Comparison of ENCODE assay signal across 8 cellular contexts in genomic region chr17:27293359-27293897, GRCh38. TPM values are rescaled to one million over a fixed set of nuclear protein-coding genes. Genes with fewer than 3 reads are reported as not detected.
DNase-seq lines count a peak whose midpoint lies in the region; ATAC-seq and TF ChIP-seq lines count a peak whose summit lies in the region.

No MANE protein-coding gene starts in this region.

- TF ChIP-seq CTCF in RWPE2 (IDR thresholded peaks at IDR 0.05; ENCODE audit: poor library complexity, severe bottlenecking) (no peak), colonic mucosa (IDR thresholded peaks at IDR 0.05) (no peak), neural progenitor cell (IDR thresholded peaks at IDR 0.05) (no peak)

- ATAC-seq in RWPE2 (ENCODE audit: low read depth): no peak
- no peak for ATAC-seq in HG03457 (IDR thresholded peaks at IDR 0.05; ENCODE audit: unreplicated experiment)

- peak overlapping the region; percentile 89 for H3K27ac Mint-ChIP-seq in neural progenitor cell

- H3K36me3 ChIP-seq in RWPE2 (ENCODE audit: low read depth) (peaks cover 12% of the 10 kb centered on the region), colonic mucosa (no peaks in the 10 kb centered on the region), neural progenitor cell (peaks cover 5% of the 10 kb centered on the region)

- peak overlapping the region; percentile 72 to 98 for H3K9ac ChIP-seq in colonic mucosa (ENCODE audit: low read depth in 2 of 2, low read length in 2 of 2)
- H3K9ac ChIP-seq in neural progenitor cell: no peak overlapping the region

- H3K4me2 ChIP-seq in neural progenitor cell: peak overlapping the region; percentile 95

- H3K27ac ChIP-seq in RWPE2 (ENCODE audit: poor library complexity, severe bottlenecking) (peak overlapping the region; percentile 78), colonic mucosa (peak overlapping the region; percentile 99), neural progenitor cell (peak overlapping the region; percentile 35)

- peaks cover 43% of the 10 kb centered on the region for H3K79me2 ChIP-seq in neural progenitor cell (ENCODE audit: low read depth)

- peaks cover 40% of the 10 kb centered on the region for H4K20me1 ChIP-seq in neural progenitor cell (ENCODE audit: low read depth)

- H3F3A ChIP-seq in neural progenitor cell (ENCODE audit: low read depth): peaks cover 14% of the 10 kb centered on the region

- peaks cover 7% of the 10 kb centered on the region for H3K36me3 Mint-ChIP-seq in neural progenitor cell

- in situ Hi-C loops in G401 (cut with HindIII; ENCODE audit: low sequenced_read_pairs): no loop called here

- peak overlapping the region; percentile 100 for H3K4me3 Mint-ChIP-seq in neural progenitor cell

- H3K27me3 ChIP-seq in RWPE2 (ENCODE audit: insufficient read depth, poor library complexity, severe bottlenecking): no peaks in the 10 kb centered on the region
- no peaks in the 10 kb centered on the region for H3K27me3 ChIP-seq in colonic mucosa
- no peaks in the 10 kb centered on the region for H3K27me3 ChIP-seq in neural progenitor cell

- peaks cover 30% of the 10 kb centered on the region for H3K4me1 Mint-ChIP-seq in neural progenitor cell

- no peaks in the 10 kb centered on the region for H3K9me3 Mint-ChIP-seq in neural progenitor cell

- H3K27me3 Mint-ChIP-seq in neural progenitor cell (ENCODE audit: insufficient read depth, low read depth): no peaks in the 10 kb centered on the region

- peak; percentile 8 for DNase-seq in G401 (ENCODE audit: low spot score)
- no peak for DNase-seq in RWPE2 (ENCODE audit: low spot score)
- DNase-seq in colonic mucosa: peak; percentile 39
- peak; percentile 16 for DNase-seq in neural progenitor cell (ENCODE audit: low spot score)
- DNase-seq in NK-92 treated with Interleukin-12 subunit alpha and Interleukin-12 subunit beta, amount 100 ng/mL, for 24 hours (lab: John Stamatoyannopoulos, UW): no peak
- no peak for DNase-seq in dermis blood vessel endothelial cell
- no peak for DNase-seq in NCI-H774 (lab: John Stamatoyannopoulos, UW)

- no peaks in the 10 kb centered on the region for H3K9me3 ChIP-seq in RWPE2 (ENCODE audit: severe bottlenecking)
- no peaks in the 10 kb centered on the region for H3K9me3 ChIP-seq in colonic mucosa
- no peaks in the 10 kb centered on the region for H3K9me3 ChIP-seq in neural progenitor cell (ENCODE audit: low read depth)

- H3K4me1 ChIP-seq in RWPE2 (ENCODE audit: insufficient read depth, poor library complexity, severe bottlenecking): peaks cover 16% of the 10 kb centered on the region
- peaks cover 9% of the 10 kb centered on the region for H3K4me1 ChIP-seq in colonic mucosa
- peaks cover 18% of the 10 kb centered on the region for H3K4me1 ChIP-seq in neural progenitor cell

- intact Hi-C loops in colonic mucosa (cut with DNase I): loop anchor here (5.0 kb wide), 1 partner anchor 46 kb away; no protein-coding TSS in a partner anchor

- peak overlapping the region; percentile 52 for H2AFZ ChIP-seq in neural progenitor cell (replicated peaks)

- H3K4me3 ChIP-seq in RWPE2 (ENCODE audit: severe bottlenecking) (peak overlapping the region; percentile 72), colonic mucosa (peak overlapping the region; percentile 78), neural progenitor cell (peak overlapping the region; percentile 89)

RNA-seq across cellular contexts. Expression of gene WSB1, which starts 0.5 kb away (rescaled TPM):
- total RNA-seq in G401 (2014; rRNA removed; shearing (Covaris generic)): 72.2 and 88.3 TPM in 2 replicates
- total RNA-seq in colonic mucosa (100 to 1,000 TPM in 1 of 2 donors, 10 to 100 TPM in 1; 94.2 to 150 TPM), neural progenitor cell (ENCODE audit: low replicate concordance) (396 and 521 TPM in 2 replicates), dermis blood vessel endothelial cell (783 and 844 TPM in 2 replicates)

Comparison
In these comparisons a context has a peak if more than half of its experiments do, and no peak if none do; other contexts are left out.
1. DNase-seq: peak in G401 (single experiment), colonic mucosa (single experiment) and neural progenitor cell (single experiment); none in RWPE2 (single experiment), NK-92 treated with Interleukin-12 subunit alpha and Interleukin-12 subunit beta, amount 100 ng/mL, for 24 hours (single experiment), dermis blood vessel endothelial cell (single experiment) and NCI-H774 (single experiment).
2. H3K27ac ChIP-seq: peak in every context shown above with its lines; median percentile 99 in colonic mucosa; 78 in RWPE2; 35 in neural progenitor cell.
3. Peak in every context shown above with its lines, with median percentiles within 50 percentile points of each other: H3K4me3 ChIP-seq.